ENCODE assay signal across 14 cellular contexts in genomic region chr14:95211721-95212504, GRCh38. TPM values are rescaled to one million over a fixed set of nuclear protein-coding genes. Genes with fewer than 3 reads are reported as not detected.
DNase-seq lines count a peak whose midpoint lies in the region; ATAC-seq, FAIRE-seq and TF ChIP-seq lines count a peak whose summit lies in the region.
"Had no signal": no experiment of that assay in that cellular context is flagged by ENCODE, and none has a peak within 500 bp of the region (broad histone marks: within the 10 kb centered on the region; RNA-seq: fewer than 3 reads in every experiment).

No MANE protein-coding gene starts in this region.

- peaks cover 41% of the 10 kb centered on the region for H3K9me3 ChIP-seq in BLaER1
- peaks cover 4% of the 10 kb centered on the region; the same call in 2 of the 3 replicates for H3K9me3 ChIP-seq in GM12878 (replicated peaks; ENCODE audit: control insufficient read depth, insufficient read depth, low read length)
- no peaks in the 10 kb centered on the region for H3K9me3 ChIP-seq in CD4-positive, alpha-beta memory T cell (ENCODE audit: control insufficient read depth in 1 of 2, low read length in 2 of 2)

- H3K9ac ChIP-seq in BLaER1: no peak overlapping the region
- no peak overlapping the region for H3K9ac ChIP-seq in GM12878 (ENCODE audit: control insufficient read depth, insufficient read depth, low read length)

- H3K4me2 ChIP-seq in BLaER1 (peak overlapping the region; percentile 56), GM12878 (ENCODE audit: control insufficient read depth, insufficient read depth) (no peak overlapping the region)

- FAIRE-seq in GM12878 (lab: Jason Lieb, UNC) (no peak), frontal cortex (lab: Jason Lieb, UNC) (no peak)
- FAIRE-seq: A204.1 had no signal

- CTCF ChIA-PET in GM12878 (lab: Yijun Ruan, JAX): interaction anchor here (0.6 to 1.6 kb wide), 9 partner anchors 15 to 116 kb away, joined by 3 to 8 read pairs (median 3); no protein-coding TSS in a partner anchor
- CTCF ChIA-PET in CD4-positive, alpha-beta memory T cell (lab: Charles Lee; ENCODE audit: partially characterized antibody): no interaction called here

- no peaks in the 10 kb centered on the region for H3K36me3 Mint-ChIP-seq in CD4-positive, alpha-beta memory T cell

- no peaks in the 10 kb centered on the region for H3K9me3 Mint-ChIP-seq in CD4-positive, alpha-beta memory T cell
- H3K9me3 Mint-ChIP-seq: activated CD4-positive, alpha-beta memory T cell treated with anti-CD3 and anti-CD28 coated beads, Interleukin-2, amount 10 ng/mL, durations not matched to agents 7 days and 5 days had no signal

- no peak overlapping the region for H3K4me3 ChIP-seq in BLaER1
- no peak overlapping the region for H3K4me3 ChIP-seq in GM12878
- no peak overlapping the region for H3K4me3 ChIP-seq in CD4-positive, alpha-beta memory T cell (ENCODE audit: low read length in 2 of 2)

- no TSS peak for BruUV-seq in GM12878 (replicated peaks; lab: Mats Ljungman, UMichigan)

- H3K36me3 ChIP-seq in BLaER1: no peaks in the 10 kb centered on the region
- H3K36me3 ChIP-seq in GM12878 (ENCODE audit: control insufficient read depth in 2 of 2, insufficient read depth in 2 of 2, low read length in 1 of 2): no peaks in the 10 kb centered on the region
- no peaks in the 10 kb centered on the region for H3K36me3 ChIP-seq in CD4-positive, alpha-beta memory T cell (ENCODE audit: insufficient read depth, low read length)

- H3K27me3 ChIP-seq in BLaER1 (no peaks in the 10 kb centered on the region), GM12878 (replicated peaks in 1 of 2; ENCODE audit: control insufficient read depth in 2 of 2, insufficient read depth in 2 of 2, low read length in 1 of 2) (no peaks in the 10 kb centered on the region)
- no peaks in the 10 kb centered on the region for H3K27me3 ChIP-seq in CD4-positive, alpha-beta memory T cell (ENCODE audit: insufficient read depth, low read length)

- peaks cover 77% of the 10 kb centered on the region for H3K4me1 ChIP-seq in BLaER1
- H3K4me1 ChIP-seq in GM12878 (ENCODE audit: control insufficient read depth, insufficient read depth, low read length): peaks cover 30% of the 10 kb centered on the region
- no peaks in the 10 kb centered on the region for H3K4me1 ChIP-seq in CD4-positive, alpha-beta memory T cell (ENCODE audit: insufficient read depth, low read length)

- no peak for TF ChIP-seq RAD21 in GM12878 (IDR thresholded peaks at IDR 0.05; ENCODE audit: insufficient read depth, low read depth, low read length)

- H3K27me3 Mint-ChIP-seq in CD4-positive, alpha-beta memory T cell: peaks cover 2 to 12% of the 10 kb centered on the region in 2 donors

- POLR2A ChIA-PET in GM12878 (lab: Charles Lee): interaction anchor here (0.6 kb wide), 2 partner anchors 29 to 47 kb away, joined by 3 to 5 read pairs; no protein-coding TSS in a partner anchor
- POLR2A ChIA-PET in CD4-positive, alpha-beta memory T cell (lab: Charles Lee; ENCODE audit: partially characterized antibody): interaction anchor here (0.7 kb wide), 1 partner anchor 475 kb away, joined by 3 read pairs; no protein-coding TSS in a partner anchor

- in situ Hi-C loops in GM12878 (cut with MboI): no loop called here

- H3K4me3 Mint-ChIP-seq in CD4-positive, alpha-beta memory T cell: no peak overlapping the region
- H3K4me3 Mint-ChIP-seq: activated CD4-positive, alpha-beta memory T cell treated with anti-CD3 and anti-CD28 coated beads, Interleukin-2, amount 10 ng/mL, durations not matched to agents 7 days and 5 days had no signal

- H3K4me1 Mint-ChIP-seq in CD4-positive, alpha-beta memory T cell: no peaks in the 10 kb centered on the region
- H3K4me1 Mint-ChIP-seq: activated CD4-positive, alpha-beta memory T cell treated with anti-CD3 and anti-CD28 coated beads, Interleukin-2, amount 10 ng/mL, durations not matched to agents 7 days and 5 days had no signal

- H2AFZ ChIP-seq in GM12878 (ENCODE audit: control insufficient read depth, low read depth, low read length): no peak overlapping the region

- SMC1A ChIA-PET in GM12878 (lab: Charles Lee; ENCODE audit: uncharacterized antibody, unreplicated experiment): interaction anchor here (0.6 to 3.6 kb wide), 20 partner anchors 8 to 151 kb away, joined by 3 to 18 read pairs (median 4); no protein-coding TSS in a partner anchor

- H4K20me1 ChIP-seq in BLaER1: no peaks in the 10 kb centered on the region
- H4K20me1 ChIP-seq in GM12878 (ENCODE audit: control insufficient read depth, insufficient read depth): no peaks in the 10 kb centered on the region

- TF ChIP-seq POLR2A in GM12878 (IDR thresholded peaks at IDR 0.05; ENCODE audit: low read depth, low read length): no peak

- no peak for TF ChIP-seq CTCF in GM12878 (IDR thresholded peaks at IDR 0.05 in 2 of 3, conservative IDR thresholded peaks at IDR 0.05 in 1 of 3; ENCODE audit: control insufficient read depth in 2 of 3, extremely low read depth in 1 of 3, insufficient read depth in 1 of 3, low read depth in 3 of 3, low read length in 3 of 3)

- ATAC-seq in GM19043 (IDR thresholded peaks at IDR 0.05; ENCODE audit: low read depth, unreplicated experiment) (peak; percentile 59), HG02970 (IDR thresholded peaks at IDR 0.05; ENCODE audit: low FRiP score, unreplicated experiment) (peak; percentile 45), GM12878 (peak; percentile 80)

- RAD21 ChIA-PET in GM12878 (lab: Charles Lee; ENCODE audit: unreplicated experiment): interaction anchor here (1.0 to 2.2 kb wide), 6 partner anchors 28 to 116 kb away, joined by 3 to 12 read pairs (median 8); no protein-coding TSS in a partner anchor

- intact Hi-C loops in GM12878 (cut with micrococcal nuclease; ENCODE audit: unreplicated experiment): loop anchor here (2.0 to 5.0 kb wide), 2 partner anchors 53 to 115 kb away; no protein-coding TSS in a partner anchor
- intact Hi-C loops in CD4-positive, alpha-beta memory T cell (cut with micrococcal nuclease): no loop called here

- H3K27ac ChIP-seq in BLaER1 (peak overlapping the region; percentile 34; the same call in 1 of the 2 replicates), GM12878 (ENCODE audit: control insufficient read depth, insufficient read depth) (no peak overlapping the region)
- no peak overlapping the region for H3K27ac ChIP-seq in CD4-positive, alpha-beta memory T cell (ENCODE audit: low read depth, low read length)

- 67% methylated on average over 8 of the region's 8 CpGs for WGBS in GM12878 (ENCODE audit: insufficient coverage, insufficient replicate concordance, low lambda C conversion rate, missing lambda C conversion rate)

- no peaks in the 10 kb centered on the region for H3K79me2 ChIP-seq in GM12878 (ENCODE audit: control insufficient read depth, insufficient read depth, low read length)

- DNase-seq in GM12878 (ENCODE audit: low read depth, low spot score) (peak; percentile 27), NCI-H510A (lab: John Stamatoyannopoulos, UW) (no peak), frontal cortex (ENCODE audit: low spot score in 2 of 2) (no peak), C1 segment of cervical spinal cord (lab: John Stamatoyannopoulos, UW) (no peak)
- DNase-seq in CD4-positive, alpha-beta memory T cell: no peak
- DNase-seq: activated CD4-positive, alpha-beta memory T cell treated with anti-CD3 and anti-CD28 coated beads, Interleukin-2, amount 10 ng/mL, durations not matched to agents 7 days and 5 days; activated gamma-delta T cell; hypothalamus; NCI-H446 treated with DMSO at 0.1 percent for 48 hours; nucleus accumbens had no signal

- no peak overlapping the region for H3K27ac Mint-ChIP-seq in CD4-positive, alpha-beta memory T cell
- H3K27ac Mint-ChIP-seq: activated CD4-positive, alpha-beta memory T cell treated with anti-CD3 and anti-CD28 coated beads, Interleukin-2, amount 10 ng/mL, durations not matched to agents 7 days and 5 days had no signal

- peak; percentile 53 to 67; a peak in 3 of 4 replicates for TF ChIP-seq EP300 in GM12878 (IDR thresholded peaks at IDR 0.05; ENCODE audit: borderline replicate concordance in 1 of 2, control insufficient read depth in 1 of 2, low read depth in 2 of 2, low read length in 2 of 2)

TF ChIP-seq in GM12878, 131 proteins besides CTCF, POLR2A, EP300 and RAD21 (continues in another document):
- TF ChIP-seq KLF5 (IDR thresholded peaks at IDR 0.05; ENCODE audit: partially characterized antibody): no peak
- no peak for TF ChIP-seq SREBF2 (IDR thresholded peaks at IDR 0.05; ENCODE audit: low read length)
- TF ChIP-seq SPI1 (IDR thresholded peaks at IDR 0.05; ENCODE audit: borderline replicate concordance, insufficient read depth, low read depth, low read length): peak; percentile 65; the same call in 1 of the 2 replicates
- peak; percentile 54 for TF ChIP-seq RELB (IDR thresholded peaks at IDR 0.05; ENCODE audit: low read depth)

RNA-seq across cellular contexts. Expression of gene DICER1, which starts 54.6 kb away (rescaled TPM):
- 246 and 321 TPM in 2 replicates for total RNA-seq in GM12878 (2013; cell fraction: nucleolus; rRNA removed)
- total RNA-seq in GM12878 (2014; rRNA removed): 69.4 and 86.8 TPM in 2 replicates
- 42.8 and 46.1 TPM in 2 replicates for total RNA-seq in GM12878 (2014; rRNA removed; fragmentation: Illumina TruSeq; extraction: Trizol)
- 47.9 and 51.9 TPM in 2 replicates for total RNA-seq in GM12878 (2021)
- polyA plus RNA-seq in GM12878 (2011; ENCODE audit: low read depth): 19.6 TPM
- polyA plus RNA-seq in GM12878 (2011; rRNA removed): 70.8 and 85.7 TPM in 2 replicates
- 26.8 and 32.2 TPM in 2 replicates for polyA plus RNA-seq in GM12878 (2011; cell fraction: cytosol; rRNA removed)
- polyA plus RNA-seq in GM12878 (2011; cell fraction: nucleus; rRNA removed): 67.8 and 75.4 TPM in 2 replicates
- polyA plus RNA-seq in GM12878 (2012): 18.2 and 18.4 TPM in 2 replicates
- polyA plus RNA-seq in GM12878 (2014; fragmentation: Illumina TruSeq; extraction: Trizol): 43.1 and 43.6 TPM in 2 replicates
- polyA plus RNA-seq in GM12878 (2014; fragmentation: Nextera tagmentation; extraction: Ambion mirVana): 1 to 10 TPM; 6.8 to 9.8 TPM
- 22.2 and 28.7 TPM in 2 replicates for polyA plus RNA-seq in GM12878 (2014; rRNA removed)
- 10 to 100 TPM; 29.2 to 31.4 TPM for polyA plus RNA-seq in GM12878 (2016; fragmentation: Nextera tagmentation; extraction: Ambion mirVana)
- 83.1 and 96.8 TPM in 2 replicates for polyA minus RNA-seq in GM12878 (2011; rRNA and poly(A)+ RNA removed)
- 27.8 and 30.6 TPM in 2 replicates for polyA minus RNA-seq in GM12878 (2011; cell fraction: cytosol; rRNA and poly(A)+ RNA removed)
- polyA minus RNA-seq in GM12878 (2011; cell fraction: nucleus; rRNA and poly(A)+ RNA removed): 89.8 and 92.1 TPM in 2 replicates
- total RNA-seq in frontal cortex: 226 TPM
- total RNA-seq in CD4-positive, alpha-beta memory T cell: 10 to 100 TPM; 58.8 to 62.8 TPM
- 10 to 100 TPM in 1 of 2 donors, 1 to 10 TPM in 1; 8.8 to 14.8 TPM for polyA plus RNA-seq in CD4-positive, alpha-beta memory T cell
